In the genomic region with DNA sequence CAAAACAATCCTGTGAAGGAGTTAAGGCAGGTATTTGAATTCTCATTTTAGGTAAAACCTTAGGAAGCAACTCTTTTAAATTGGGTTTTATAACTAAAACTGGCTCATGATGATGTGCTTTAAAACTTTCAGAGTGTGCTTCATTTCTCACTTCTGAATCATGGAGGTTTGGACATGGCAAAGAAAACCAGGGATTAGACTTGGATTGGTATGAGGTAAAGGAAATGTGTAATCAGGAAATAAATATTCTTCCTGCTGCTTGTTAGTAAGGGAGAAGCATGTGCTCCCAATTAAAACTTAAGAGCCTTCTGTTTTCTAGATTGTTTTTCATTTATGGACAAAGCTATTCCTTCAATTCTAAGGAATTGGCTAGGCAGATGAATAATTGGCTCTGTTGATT, we compare ENCODE assay signal across 1 cellular context.
A peak's percentile ranks its signal among the peaks of the same experiment; 100 is the strongest.
TF ChIP-seq lines count a peak whose summit lies in the region.

No MANE protein-coding gene starts in this region.

TF ChIP-seq in SK-N-SH, 30 proteins besides CTCF, POLR2A, EP300 and RAD21 (continued from another document):
- TF ChIP-seq, protein P1, sequence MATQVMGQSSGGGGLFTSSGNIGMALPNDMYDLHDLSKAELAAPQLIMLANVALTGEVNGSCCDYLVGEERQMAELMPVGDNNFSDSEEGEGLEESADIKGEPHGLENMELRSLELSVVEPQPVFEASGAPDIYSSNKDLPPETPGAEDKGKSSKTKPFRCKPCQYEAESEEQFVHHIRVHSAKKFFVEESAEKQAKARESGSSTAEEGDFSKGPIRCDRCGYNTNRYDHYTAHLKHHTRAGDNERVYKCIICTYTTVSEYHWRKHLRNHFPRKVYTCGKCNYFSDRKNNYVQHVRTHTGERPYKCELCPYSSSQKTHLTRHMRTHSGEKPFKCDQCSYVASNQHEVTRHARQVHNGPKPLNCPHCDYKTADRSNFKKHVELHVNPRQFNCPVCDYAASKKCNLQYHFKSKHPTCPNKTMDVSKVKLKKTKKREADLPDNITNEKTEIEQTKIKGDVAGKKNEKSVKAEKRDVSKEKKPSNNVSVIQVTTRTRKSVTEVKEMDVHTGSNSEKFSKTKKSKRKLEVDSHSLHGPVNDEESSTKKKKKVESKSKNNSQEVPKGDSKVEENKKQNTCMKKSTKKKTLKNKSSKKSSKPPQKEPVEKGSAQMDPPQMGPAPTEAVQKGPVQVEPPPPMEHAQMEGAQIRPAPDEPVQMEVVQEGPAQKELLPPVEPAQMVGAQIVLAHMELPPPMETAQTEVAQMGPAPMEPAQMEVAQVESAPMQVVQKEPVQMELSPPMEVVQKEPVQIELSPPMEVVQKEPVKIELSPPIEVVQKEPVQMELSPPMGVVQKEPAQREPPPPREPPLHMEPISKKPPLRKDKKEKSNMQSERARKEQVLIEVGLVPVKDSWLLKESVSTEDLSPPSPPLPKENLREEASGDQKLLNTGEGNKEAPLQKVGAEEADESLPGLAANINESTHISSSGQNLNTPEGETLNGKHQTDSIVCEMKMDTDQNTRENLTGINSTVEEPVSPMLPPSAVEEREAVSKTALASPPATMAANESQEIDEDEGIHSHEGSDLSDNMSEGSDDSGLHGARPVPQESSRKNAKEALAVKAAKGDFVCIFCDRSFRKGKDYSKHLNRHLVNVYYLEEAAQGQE (IDR thresholded peaks at IDR 0.05; ENCODE audit: low read depth, low read length), result no peak
- TF ChIP-seq, protein P2, sequence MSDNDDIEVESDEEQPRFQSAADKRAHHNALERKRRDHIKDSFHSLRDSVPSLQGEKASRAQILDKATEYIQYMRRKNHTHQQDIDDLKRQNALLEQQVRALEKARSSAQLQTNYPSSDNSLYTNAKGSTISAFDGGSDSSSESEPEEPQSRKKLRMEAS (IDR thresholded peaks at IDR 0.05; ENCODE audit: low read depth), result peak; percentile 41; the same call in 1 of the 2 replicates
- TF ChIP-seq FOXM1 (IDR thresholded peaks at IDR 0.05; ENCODE audit: low read depth), result no peak
- no peak for TF ChIP-seq RXRA (IDR thresholded peaks at IDR 0.05; ENCODE audit: borderline replicate concordance, low read depth)
- TF ChIP-seq TCF12 (IDR thresholded peaks at IDR 0.05), result peak; percentile 48; the same call in 1 of the 2 replicates
- TF ChIP-seq, protein P3, sequence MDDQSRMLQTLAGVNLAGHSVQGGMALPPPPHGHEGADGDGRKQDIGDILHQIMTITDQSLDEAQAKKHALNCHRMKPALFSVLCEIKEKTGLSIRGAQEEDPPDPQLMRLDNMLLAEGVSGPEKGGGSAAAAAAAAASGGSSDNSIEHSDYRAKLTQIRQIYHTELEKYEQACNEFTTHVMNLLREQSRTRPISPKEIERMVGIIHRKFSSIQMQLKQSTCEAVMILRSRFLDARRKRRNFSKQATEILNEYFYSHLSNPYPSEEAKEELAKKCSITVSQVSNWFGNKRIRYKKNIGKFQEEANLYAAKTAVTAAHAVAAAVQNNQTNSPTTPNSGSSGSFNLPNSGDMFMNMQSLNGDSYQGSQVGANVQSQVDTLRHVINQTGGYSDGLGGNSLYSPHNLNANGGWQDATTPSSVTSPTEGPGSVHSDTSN (IDR thresholded peaks at IDR 0.05), result 0 out of 2 replicates have a peak, but pooled peaks have one; percentile 6
- TF ChIP-seq TAF1 (IDR thresholded peaks at IDR 0.05; ENCODE audit: borderline replicate concordance, low read depth, low read length), result no peak
- peak; percentile 16; the same call in 1 of the 2 replicates for TF ChIP-seq JUND (IDR thresholded peaks at IDR 0.05)
- no peak for TF ChIP-seq ELF1 (IDR thresholded peaks at IDR 0.05)
- TF ChIP-seq, protein P4, sequence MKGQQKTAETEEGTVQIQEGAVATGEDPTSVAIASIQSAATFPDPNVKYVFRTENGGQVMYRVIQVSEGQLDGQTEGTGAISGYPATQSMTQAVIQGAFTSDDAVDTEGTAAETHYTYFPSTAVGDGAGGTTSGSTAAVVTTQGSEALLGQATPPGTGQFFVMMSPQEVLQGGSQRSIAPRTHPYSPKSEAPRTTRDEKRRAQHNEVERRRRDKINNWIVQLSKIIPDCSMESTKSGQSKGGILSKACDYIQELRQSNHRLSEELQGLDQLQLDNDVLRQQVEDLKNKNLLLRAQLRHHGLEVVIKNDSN (IDR thresholded peaks at IDR 0.05; ENCODE audit: borderline replicate concordance, low read depth), result no peak
- no peak for TF ChIP-seq MEF2A (IDR thresholded peaks at IDR 0.05; ENCODE audit: borderline replicate concordance, low read depth)
- no peak for TF ChIP-seq POLR2AphosphoS5 (IDR thresholded peaks at IDR 0.05; ENCODE audit: low read depth, low read length)
